ENCODE assay signal across 8 cellular contexts in genomic region chr17:491086-492014, GRCh38. TPM values are rescaled to one million over a fixed set of nuclear protein-coding genes. Genes with fewer than 3 reads are reported as not detected.
DNase-seq lines count a peak whose midpoint lies in the region; ATAC-seq and TF ChIP-seq lines count a peak whose summit lies in the region.

No MANE protein-coding gene starts in this region.

- peaks cover 3% of the 10 kb centered on the region for H3K27me3 Mint-ChIP-seq in activated B cell treated with CpG ODN at 0.5 μM for 24 hours
- H3K27me3 Mint-ChIP-seq in effector memory CD8-positive, alpha-beta T cell = no peaks in the 10 kb centered on the region

- TF ChIP-seq EP300 in tibial nerve (IDR thresholded peaks at IDR 0.05) = no peak

- CTCF ChIA-PET in activated B cell treated with CpG ODN at 0.5 μM for 24 hours (lab: Charles Lee) = no interaction called here

- TF ChIP-seq CTCF in GM12865 (IDR thresholded peaks at IDR 0.05; ENCODE audit: insufficient read depth, low read depth, low read length, missing control alignments) (no peak), activated B cell treated with CpG ODN at 0.5 μM for 24 hours (IDR thresholded peaks at IDR 0.05) (no peak), tibial nerve (IDR thresholded peaks at IDR 0.05) (peak in 2 of 5 experiments; percentile 18 to 40)

- intact Hi-C loops in activated B cell treated with CpG ODN at 0.5 μM for 24 hours (cut with micrococcal nuclease) = no loop called here

- H3K27me3 ChIP-seq in mesendoderm (ENCODE audit: insufficient read depth, low read length, poor library complexity) = peaks cover 3% of the 10 kb centered on the region
- peaks cover 0 to 12% of the 10 kb centered on the region in 2 donors for H3K27me3 ChIP-seq in tibial nerve

- POLR2A ChIA-PET in activated B cell treated with CpG ODN at 0.5 μM for 24 hours (lab: Charles Lee) = interaction anchor here (0.6 to 1.1 kb wide), 3 partner anchors 81 to 489 kb away, joined by 3 to 6 read pairs (median 4); partner anchors contain the start of gene NXN

- H3K36me3 Mint-ChIP-seq in activated B cell treated with CpG ODN at 0.5 μM for 24 hours (ENCODE audit: low read depth) = no peaks in the 10 kb centered on the region
- H3K36me3 Mint-ChIP-seq in effector memory CD8-positive, alpha-beta T cell (ENCODE audit: insufficient read depth) = peaks cover 28% of the 10 kb centered on the region

- H3K36me3 ChIP-seq in mesendoderm (ENCODE audit: control insufficient read depth, insufficient read depth, low read length) (no peaks in the 10 kb centered on the region), tibial nerve (no peaks in the 10 kb centered on the region)

- no peak overlapping the region; the same call in 1 of the 2 replicates for H3K4me3 ChIP-seq in GM12865 (ENCODE audit: low read depth, low read length)
- no peak overlapping the region for H3K4me3 ChIP-seq in mesendoderm (ENCODE audit: low read length)
- peak overlapping the region; percentile 34 to 60 (median 48) for H3K4me3 ChIP-seq in tibial nerve

- H2BK120ac ChIP-seq in mesendoderm (ENCODE audit: low read depth, low read length) = no peak overlapping the region

- peak overlapping the region; percentile 65 for H3K27ac Mint-ChIP-seq in activated B cell treated with CpG ODN at 0.5 μM for 24 hours
- H3K27ac Mint-ChIP-seq in effector memory CD8-positive, alpha-beta T cell = peak overlapping the region; percentile 46 to 74

- H2BK15ac ChIP-seq in mesendoderm (replicated peaks; ENCODE audit: low read depth) = no peak overlapping the region

- no peak overlapping the region for H3K27ac ChIP-seq in mesendoderm (ENCODE audit: low read depth, low read length)
- H3K27ac ChIP-seq in tibial nerve = peak overlapping the region in 1 of 4 donors; percentile 69

- no peak for TF ChIP-seq POLR2A in tibial nerve (IDR thresholded peaks at IDR 0.05)

- no peaks in the 10 kb centered on the region for H3K9me3 ChIP-seq in tibial nerve

- H4K5ac ChIP-seq in mesendoderm (ENCODE audit: low read length) = no peak overlapping the region

- ATAC-seq in activated B cell treated with CpG ODN at 0.5 μM for 24 hours (ENCODE audit: low read depth) = peak; percentile 35
- ATAC-seq in effector memory CD8-positive, alpha-beta T cell (replicated peaks) = peak; percentile 25
- ATAC-seq in HG02642 (IDR thresholded peaks at IDR 0.05; ENCODE audit: poor library complexity, unreplicated experiment) = no peak

- no peak overlapping the region for H2AK5ac ChIP-seq in mesendoderm (ENCODE audit: low read length)

- peaks cover 9% of the 10 kb centered on the region for H3K4me1 Mint-ChIP-seq in activated B cell treated with CpG ODN at 0.5 μM for 24 hours
- H3K4me1 Mint-ChIP-seq in effector memory CD8-positive, alpha-beta T cell (ENCODE audit: low read depth in 2 of 2) = peaks cover 9 to 10% of the 10 kb centered on the region in 2 donors

- WGBS in mesendoderm (ENCODE audit: extremely low coverage, insufficient coverage, low lambda C conversion rate) = no CpG with 5 or more reads among the region's 73 CpGs
- WGBS in tibial nerve, 2 donors = 7 to 19% methylated on average over 17 to 40 of the region's 73 CpGs

- H3K23ac ChIP-seq in mesendoderm (ENCODE audit: low read length) = no peak overlapping the region

- H3K79me2 ChIP-seq in mesendoderm (ENCODE audit: control insufficient read depth, insufficient read depth, low read length) = no peaks in the 10 kb centered on the region

- H3K56ac ChIP-seq in mesendoderm (ENCODE audit: low read length) = peak overlapping the region; percentile 49

- DNase-seq in GM12865 (ENCODE audit: low read depth) (peak; percentile 21), activated B cell treated with CpG ODN at 0.5 μM for 24 hours (peak; percentile 55), mesendoderm (no peak), tibial nerve (ENCODE audit: low spot score in 2 of 2) (no peak), DMS 273 (lab: John Stamatoyannopoulos, UW; ENCODE audit: unreplicated experiment) (no peak), SIG-M5 (lab: John Stamatoyannopoulos, UW) (no peak)
- DNase-seq in effector memory CD8-positive, alpha-beta T cell = peak in 2 of 3 experiments; percentile 23 to 47

- no peak overlapping the region for H4K8ac ChIP-seq in mesendoderm (ENCODE audit: low read depth, low read length)

- H3K9me3 Mint-ChIP-seq in activated B cell treated with CpG ODN at 0.5 μM for 24 hours = no peaks in the 10 kb centered on the region
- H3K9me3 Mint-ChIP-seq in effector memory CD8-positive, alpha-beta T cell = no peaks in the 10 kb centered on the region

- peak overlapping the region; percentile 44 for H3K4me2 ChIP-seq in mesendoderm (ENCODE audit: low read length)

- no peak overlapping the region for H2BK5ac ChIP-seq in mesendoderm (ENCODE audit: low read length)

- H3K4me3 Mint-ChIP-seq in activated B cell treated with CpG ODN at 0.5 μM for 24 hours = peak overlapping the region; percentile 46
- peak overlapping the region; percentile 63 to 65 for H3K4me3 Mint-ChIP-seq in effector memory CD8-positive, alpha-beta T cell

- H3K4me1 ChIP-seq in mesendoderm (ENCODE audit: control insufficient read depth, low read depth, low read length) (no peaks in the 10 kb centered on the region), tibial nerve (peaks cover 0 to 22% (median 9%) of the 10 kb centered on the region in 4 donors)

- H3K9ac ChIP-seq in mesendoderm (ENCODE audit: low read length) = no peak overlapping the region

- H3K79me1 ChIP-seq in mesendoderm (ENCODE audit: low read length) = no peaks in the 10 kb centered on the region

- no peak overlapping the region for H3K4ac ChIP-seq in mesendoderm (ENCODE audit: low read depth, low read length)

- H3K18ac ChIP-seq in mesendoderm (ENCODE audit: low read length) = no peak overlapping the region

RNA-seq across cellular contexts. Expression of gene RFLNB, which starts 45.6 kb away (rescaled TPM):
- total RNA-seq in activated B cell treated with CpG ODN at 0.5 μM for 24 hours (4.6 and 4.7 TPM in 2 replicates), tibial nerve (10 to 100 TPM in 2 of 4 donors, 1 to 10 TPM in 2; 5.0 to 14.3 (median 9.0) TPM)
- polyA plus RNA-seq in mesendoderm (2013, experiment 1 of 2) = 15.6 TPM
- polyA plus RNA-seq in mesendoderm (2013, experiment 2 of 2) = 16.6 TPM

Comparison
In these comparisons a context has a peak if more than half of its experiments do, and no peak if none do; other contexts are left out.
1. DNase-seq: peak in GM12865 (single experiment), activated B cell treated with CpG ODN at 0.5 μM for 24 hours (single experiment) and effector memory CD8-positive, alpha-beta T cell (2 of 3); none in mesendoderm (single experiment), tibial nerve (0 of 2), DMS 273 (single experiment) and SIG-M5 (single experiment).
2. H3K4me3 ChIP-seq: peak in tibial nerve (4 of 4); none in GM12865 (single experiment) and mesendoderm (single experiment).